Comparison of ENCODE assay signal across 16 cellular contexts in the genomic region with DNA sequence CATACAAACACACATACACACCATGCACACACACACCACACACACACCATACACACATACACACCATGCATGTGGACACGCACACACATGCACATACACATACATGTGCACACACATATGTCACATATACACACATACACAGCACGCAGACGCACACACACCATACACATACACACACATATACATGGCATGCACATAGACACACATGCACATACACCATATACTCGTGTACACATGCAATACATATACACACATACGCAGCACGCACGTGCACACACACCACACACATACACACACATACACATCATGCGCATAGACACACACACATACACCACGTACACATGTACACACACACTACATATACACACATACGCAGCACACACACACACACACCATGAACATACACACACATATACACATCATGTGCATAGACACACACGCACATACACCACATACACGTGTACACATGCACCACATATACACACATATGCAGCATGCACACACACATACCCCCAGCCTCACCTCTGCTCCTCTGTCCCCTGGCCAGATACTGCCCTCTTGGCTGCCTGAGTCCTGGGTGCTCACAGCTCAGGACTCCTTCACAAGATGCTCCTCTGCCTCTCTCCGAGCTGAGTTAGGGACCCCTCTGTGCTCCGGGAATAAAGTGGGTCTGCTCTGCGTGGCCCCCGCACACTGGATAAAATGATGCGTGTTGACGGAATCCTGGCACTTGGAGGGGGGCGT.
"Had no signal": no experiment of that assay in that cellular context is flagged by ENCODE, and none has a peak within 500 bp of the region (broad histone marks: within the 10 kb centered on the region; RNA-seq: fewer than 3 reads in every experiment).

No MANE protein-coding gene starts in this region.

- H3K4me1 Mint-ChIP-seq: endodermal cell, WTC11 had no signal

- H3K4me3 Mint-ChIP-seq: activated CD4-positive, alpha-beta memory T cell treated with anti-CD3 and anti-CD28 coated beads for 36 hours; activated CD4-positive, alpha-beta T cell treated with anti-CD3 and anti-CD28 coated beads for 36 hours; activated naive CD8-positive, alpha-beta T cell; endodermal cell; memory B cell; naive B cell; neural crest cell; type B pancreatic cell; WTC11 had no signal

- H3K36me3 ChIP-seq: pancreas, stomach had no signal

- H3K27ac ChIP-seq: pancreas, stomach had no signal

- FAIRE-seq: pancreas had no signal

- H3K4me3 ChIP-seq: mucosa of descending colon, pancreas, smooth muscle cell, stomach had no signal

- H3K4me1 ChIP-seq: pancreas, stomach had no signal

- H3K9me3 Mint-ChIP-seq: activated CD4-positive, alpha-beta memory T cell treated with anti-CD3 and anti-CD28 coated beads for 36 hours; memory B cell; naive B cell; type B pancreatic cell had no signal

- ATAC-seq: WTC11 had no signal

- H3K4me2 ChIP-seq: smooth muscle cell had no signal

- H3K27ac Mint-ChIP-seq: activated CD4-positive, alpha-beta memory T cell treated with anti-CD3 and anti-CD28 coated beads for 36 hours; activated CD4-positive, alpha-beta T cell treated with anti-CD3 and anti-CD28 coated beads for 36 hours; activated naive CD8-positive, alpha-beta T cell; endodermal cell; memory B cell; type B pancreatic cell; WTC11 had no signal

- DNase-seq: activated CD4-positive, alpha-beta memory T cell treated with anti-CD3 and anti-CD28 coated beads for 36 hours; activated CD4-positive, alpha-beta T cell treated with anti-CD3 and anti-CD28 coated beads for 36 hours; activated T-cell treated with anti-CD3 and anti-CD28 coated beads for 4 hours; amniotic stem cell; endodermal cell; mucosa of descending colon; naive B cell; pancreas; stimulated activated CD4-positive, alpha-beta T cell treated with anti-CD3 and anti-CD28 coated beads, Interleukin-4, amount 100 ng/mL, for 1 hour; stomach had no signal

- H3K27me3 ChIP-seq: pancreas had no signal

- H3K36me3 Mint-ChIP-seq: activated CD4-positive, alpha-beta memory T cell treated with anti-CD3 and anti-CD28 coated beads for 36 hours; activated naive CD8-positive, alpha-beta T cell; memory B cell; naive B cell; type B pancreatic cell had no signal

- H3K9me3 ChIP-seq: mucosa of descending colon, pancreas, stomach had no signal
